In the genomic region with DNA sequence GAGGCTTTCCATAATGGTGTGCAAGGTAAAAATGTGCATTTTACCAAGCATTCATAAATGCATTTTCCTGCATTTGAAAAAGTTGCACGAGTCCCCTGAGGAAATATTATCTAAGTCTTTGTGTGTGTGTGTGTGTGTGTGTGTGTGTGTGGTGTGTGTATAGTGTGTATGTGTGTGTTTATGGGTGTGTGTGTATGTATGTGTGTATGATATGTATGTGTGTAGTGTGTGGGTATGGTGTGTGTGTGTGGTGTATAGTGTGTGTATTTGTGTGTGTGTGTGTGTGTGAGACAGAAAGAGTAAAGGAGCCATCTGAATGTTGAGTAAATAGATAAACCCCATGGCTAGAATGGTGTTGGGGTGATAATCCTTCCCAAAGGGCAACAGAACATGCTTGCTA, we compare ENCODE assay signal across 2 cellular contexts.
TF ChIP-seq lines count a peak whose summit lies in the region.

No MANE protein-coding gene starts in this region.

TF ChIP-seq in IMR-90, 13 proteins besides CTCF, POLR2A, EP300 and RAD21:
- TF ChIP-seq, protein P1, sequence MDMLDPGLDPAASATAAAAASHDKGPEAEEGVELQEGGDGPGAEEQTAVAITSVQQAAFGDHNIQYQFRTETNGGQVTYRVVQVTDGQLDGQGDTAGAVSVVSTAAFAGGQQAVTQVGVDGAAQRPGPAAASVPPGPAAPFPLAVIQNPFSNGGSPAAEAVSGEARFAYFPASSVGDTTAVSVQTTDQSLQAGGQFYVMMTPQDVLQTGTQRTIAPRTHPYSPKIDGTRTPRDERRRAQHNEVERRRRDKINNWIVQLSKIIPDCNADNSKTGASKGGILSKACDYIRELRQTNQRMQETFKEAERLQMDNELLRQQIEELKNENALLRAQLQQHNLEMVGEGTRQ (IDR thresholded peaks at IDR 0.05; ENCODE audit: low read depth, low read length): no peak
- TF ChIP-seq MXI1 (IDR thresholded peaks at IDR 0.05; ENCODE audit: borderline replicate concordance, low read depth, low read length): no peak
- TF ChIP-seq, protein P2, sequence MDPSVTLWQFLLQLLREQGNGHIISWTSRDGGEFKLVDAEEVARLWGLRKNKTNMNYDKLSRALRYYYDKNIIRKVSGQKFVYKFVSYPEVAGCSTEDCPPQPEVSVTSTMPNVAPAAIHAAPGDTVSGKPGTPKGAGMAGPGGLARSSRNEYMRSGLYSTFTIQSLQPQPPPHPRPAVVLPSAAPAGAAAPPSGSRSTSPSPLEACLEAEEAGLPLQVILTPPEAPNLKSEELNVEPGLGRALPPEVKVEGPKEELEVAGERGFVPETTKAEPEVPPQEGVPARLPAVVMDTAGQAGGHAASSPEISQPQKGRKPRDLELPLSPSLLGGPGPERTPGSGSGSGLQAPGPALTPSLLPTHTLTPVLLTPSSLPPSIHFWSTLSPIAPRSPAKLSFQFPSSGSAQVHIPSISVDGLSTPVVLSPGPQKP (IDR thresholded peaks at IDR 0.05; ENCODE audit: borderline replicate concordance, low read depth, low read length): no peak
- no peak for TF ChIP-seq BHLHE40 (IDR thresholded peaks at IDR 0.05; ENCODE audit: low read depth, low read length)
- no peak for TF ChIP-seq RFX5 (IDR thresholded peaks at IDR 0.05; ENCODE audit: low read depth, low read length)
TF ChIP-seq in IMR-90: peak in this region for 0.

TF ChIP-seq in K562, 482 proteins besides CTCF, POLR2A, EP300 and RAD21 (continues in another document):
- TF ChIP-seq MEIS2 (IDR thresholded peaks at IDR 0.05; ENCODE audit: partially characterized antibody): no peak
- TF ChIP-seq EWSR1 (IDR thresholded peaks at IDR 0.05; ENCODE audit: borderline replicate concordance, low read depth, partially characterized antibody): no peak
- no peak for TF ChIP-seq RBM17 (IDR thresholded peaks at IDR 0.05; ENCODE audit: borderline replicate concordance, low read depth, low read length)
- TF ChIP-seq NONO (IDR thresholded peaks at IDR 0.05; ENCODE audit: low read depth in 2 of 2, low read length in 1 of 2): no peak
- peak; percentile 23 for TF ChIP-seq ARHGAP35 (IDR thresholded peaks at IDR 0.05; ENCODE audit: partially characterized antibody)
- no peak for TF ChIP-seq ZFP30 (CRISPR knock-in tag; IDR thresholded peaks at IDR 0.05; ENCODE audit: borderline replicate concordance)
- TF ChIP-seq, protein P3, sequence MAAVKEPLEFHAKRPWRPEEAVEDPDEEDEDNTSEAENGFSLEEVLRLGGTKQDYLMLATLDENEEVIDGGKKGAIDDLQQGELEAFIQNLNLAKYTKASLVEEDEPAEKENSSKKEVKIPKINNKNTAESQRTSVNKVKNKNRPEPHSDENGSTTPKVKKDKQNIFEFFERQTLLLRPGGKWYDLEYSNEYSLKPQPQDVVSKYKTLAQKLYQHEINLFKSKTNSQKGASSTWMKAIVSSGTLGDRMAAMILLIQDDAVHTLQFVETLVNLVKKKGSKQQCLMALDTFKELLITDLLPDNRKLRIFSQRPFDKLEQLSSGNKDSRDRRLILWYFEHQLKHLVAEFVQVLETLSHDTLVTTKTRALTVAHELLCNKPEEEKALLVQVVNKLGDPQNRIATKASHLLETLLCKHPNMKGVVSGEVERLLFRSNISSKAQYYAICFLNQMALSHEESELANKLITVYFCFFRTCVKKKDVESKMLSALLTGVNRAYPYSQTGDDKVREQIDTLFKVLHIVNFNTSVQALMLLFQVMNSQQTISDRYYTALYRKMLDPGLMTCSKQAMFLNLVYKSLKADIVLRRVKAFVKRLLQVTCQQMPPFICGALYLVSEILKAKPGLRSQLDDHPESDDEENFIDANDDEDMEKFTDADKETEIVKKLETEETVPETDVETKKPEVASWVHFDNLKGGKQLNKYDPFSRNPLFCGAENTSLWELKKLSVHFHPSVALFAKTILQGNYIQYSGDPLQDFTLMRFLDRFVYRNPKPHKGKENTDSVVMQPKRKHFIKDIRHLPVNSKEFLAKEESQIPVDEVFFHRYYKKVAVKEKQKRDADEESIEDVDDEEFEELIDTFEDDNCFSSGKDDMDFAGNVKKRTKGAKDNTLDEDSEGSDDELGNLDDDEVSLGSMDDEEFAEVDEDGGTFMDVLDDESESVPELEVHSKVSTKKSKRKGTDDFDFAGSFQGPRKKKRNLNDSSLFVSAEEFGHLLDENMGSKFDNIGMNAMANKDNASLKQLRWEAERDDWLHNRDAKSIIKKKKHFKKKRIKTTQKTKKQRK (IDR thresholded peaks at IDR 0.05; ENCODE audit: borderline replicate concordance, low read depth, low read length): no peak
- TF ChIP-seq HNRNPH1 (optimal IDR thresholded peaks at IDR 0.05; ENCODE audit: low read depth, low read length): no peak
- TF ChIP-seq, protein P4, sequence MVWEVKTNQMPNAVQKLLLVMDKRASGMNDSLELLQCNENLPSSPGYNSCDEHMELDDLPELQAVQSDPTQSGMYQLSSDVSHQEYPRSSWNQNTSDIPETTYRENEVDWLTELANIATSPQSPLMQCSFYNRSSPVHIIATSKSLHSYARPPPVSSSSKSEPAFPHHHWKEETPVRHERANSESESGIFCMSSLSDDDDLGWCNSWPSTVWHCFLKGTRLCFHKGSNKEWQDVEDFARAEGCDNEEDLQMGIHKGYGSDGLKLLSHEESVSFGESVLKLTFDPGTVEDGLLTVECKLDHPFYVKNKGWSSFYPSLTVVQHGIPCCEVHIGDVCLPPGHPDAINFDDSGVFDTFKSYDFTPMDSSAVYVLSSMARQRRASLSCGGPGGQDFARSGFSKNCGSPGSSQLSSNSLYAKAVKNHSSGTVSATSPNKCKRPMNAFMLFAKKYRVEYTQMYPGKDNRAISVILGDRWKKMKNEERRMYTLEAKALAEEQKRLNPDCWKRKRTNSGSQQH (CRISPR knock-in tag; IDR thresholded peaks at IDR 0.05): peak; percentile 83; the same call in 1 of the 2 replicates
- no peak for TF ChIP-seq ZNF232 (CRISPR knock-in tag; IDR thresholded peaks at IDR 0.05)
- TF ChIP-seq, protein P5, sequence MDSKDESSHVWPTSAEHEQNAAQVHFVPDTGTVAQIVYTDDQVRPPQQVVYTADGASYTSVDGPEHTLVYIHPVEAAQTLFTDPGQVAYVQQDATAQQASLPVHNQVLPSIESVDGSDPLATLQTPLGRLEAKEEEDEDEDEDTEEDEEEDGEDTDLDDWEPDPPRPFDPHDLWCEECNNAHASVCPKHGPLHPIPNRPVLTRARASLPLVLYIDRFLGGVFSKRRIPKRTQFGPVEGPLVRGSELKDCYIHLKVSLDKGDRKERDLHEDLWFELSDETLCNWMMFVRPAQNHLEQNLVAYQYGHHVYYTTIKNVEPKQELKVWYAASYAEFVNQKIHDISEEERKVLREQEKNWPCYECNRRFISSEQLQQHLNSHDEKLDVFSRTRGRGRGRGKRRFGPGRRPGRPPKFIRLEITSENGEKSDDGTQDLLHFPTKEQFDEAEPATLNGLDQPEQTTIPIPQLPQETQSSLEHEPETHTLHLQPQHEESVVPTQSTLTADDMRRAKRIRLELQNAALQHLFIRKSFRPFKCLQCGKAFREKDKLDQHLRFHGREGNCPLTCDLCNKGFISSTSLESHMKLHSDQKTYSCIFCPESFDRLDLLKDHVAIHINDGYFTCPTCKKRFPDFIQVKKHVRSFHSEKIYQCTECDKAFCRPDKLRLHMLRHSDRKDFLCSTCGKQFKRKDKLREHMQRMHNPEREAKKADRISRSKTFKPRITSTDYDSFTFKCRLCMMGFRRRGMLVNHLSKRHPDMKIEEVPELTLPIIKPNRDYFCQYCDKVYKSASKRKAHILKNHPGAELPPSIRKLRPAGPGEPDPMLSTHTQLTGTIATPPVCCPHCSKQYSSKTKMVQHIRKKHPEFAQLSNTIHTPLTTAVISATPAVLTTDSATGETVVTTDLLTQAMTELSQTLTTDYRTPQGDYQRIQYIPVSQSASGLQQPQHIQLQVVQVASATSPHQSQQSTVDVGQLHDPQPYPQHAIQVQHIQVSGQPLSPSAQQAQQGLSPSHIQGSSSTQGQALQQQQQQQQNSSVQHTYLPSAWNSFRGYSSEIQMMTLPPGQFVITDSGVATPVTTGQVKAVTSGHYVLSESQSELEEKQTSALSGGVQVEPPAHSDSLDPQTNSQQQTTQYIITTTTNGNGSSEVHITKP (IDR thresholded peaks at IDR 0.05; ENCODE audit: partially characterized antibody): no peak
- no peak for TF ChIP-seq TAF9B (IDR thresholded peaks at IDR 0.05; ENCODE audit: partially characterized antibody)
- TF ChIP-seq JUN (IDR thresholded peaks at IDR 0.05; ENCODE audit: borderline replicate concordance, low read depth, low read length): no peak
- no peak for TF ChIP-seq JUN (CRISPR knock-in tag; IDR thresholded peaks at IDR 0.05; ENCODE audit: borderline replicate concordance)
- TF ChIP-seq ZNF583 (CRISPR knock-in tag; IDR thresholded peaks at IDR 0.05): no peak
- TF ChIP-seq, protein P6, sequence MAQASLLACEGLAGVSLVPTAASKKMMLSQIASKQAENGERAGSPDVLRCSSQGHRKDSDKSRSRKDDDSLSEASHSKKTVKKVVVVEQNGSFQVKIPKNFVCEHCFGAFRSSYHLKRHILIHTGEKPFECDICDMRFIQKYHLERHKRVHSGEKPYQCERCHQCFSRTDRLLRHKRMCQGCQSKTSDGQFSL (CRISPR knock-in tag; IDR thresholded peaks at IDR 0.05): no peak
- TF ChIP-seq, protein P6 (tag; IDR thresholded peaks at IDR 0.05): no peak
- 0 out of 2 replicates have a peak, but pooled peaks have one; percentile 43 for TF ChIP-seq LARP7 (IDR thresholded peaks at IDR 0.05)
- no peak for TF ChIP-seq DIDO1 (tag; IDR thresholded peaks at IDR 0.05; ENCODE audit: low read depth)
- no peak for TF ChIP-seq ZNF444 (CRISPR knock-in tag; IDR thresholded peaks at IDR 0.05)
- TF ChIP-seq CHD4 (IDR thresholded peaks at IDR 0.05; ENCODE audit: insufficient read depth, insufficient replicate concordance, low read depth, low read length, poor library complexity, severe bottlenecking): no peak
- TF ChIP-seq U2AF2 (optimal IDR thresholded peaks at IDR 0.05; ENCODE audit: low read depth, low read length): no peak
- TF ChIP-seq, protein P7, sequence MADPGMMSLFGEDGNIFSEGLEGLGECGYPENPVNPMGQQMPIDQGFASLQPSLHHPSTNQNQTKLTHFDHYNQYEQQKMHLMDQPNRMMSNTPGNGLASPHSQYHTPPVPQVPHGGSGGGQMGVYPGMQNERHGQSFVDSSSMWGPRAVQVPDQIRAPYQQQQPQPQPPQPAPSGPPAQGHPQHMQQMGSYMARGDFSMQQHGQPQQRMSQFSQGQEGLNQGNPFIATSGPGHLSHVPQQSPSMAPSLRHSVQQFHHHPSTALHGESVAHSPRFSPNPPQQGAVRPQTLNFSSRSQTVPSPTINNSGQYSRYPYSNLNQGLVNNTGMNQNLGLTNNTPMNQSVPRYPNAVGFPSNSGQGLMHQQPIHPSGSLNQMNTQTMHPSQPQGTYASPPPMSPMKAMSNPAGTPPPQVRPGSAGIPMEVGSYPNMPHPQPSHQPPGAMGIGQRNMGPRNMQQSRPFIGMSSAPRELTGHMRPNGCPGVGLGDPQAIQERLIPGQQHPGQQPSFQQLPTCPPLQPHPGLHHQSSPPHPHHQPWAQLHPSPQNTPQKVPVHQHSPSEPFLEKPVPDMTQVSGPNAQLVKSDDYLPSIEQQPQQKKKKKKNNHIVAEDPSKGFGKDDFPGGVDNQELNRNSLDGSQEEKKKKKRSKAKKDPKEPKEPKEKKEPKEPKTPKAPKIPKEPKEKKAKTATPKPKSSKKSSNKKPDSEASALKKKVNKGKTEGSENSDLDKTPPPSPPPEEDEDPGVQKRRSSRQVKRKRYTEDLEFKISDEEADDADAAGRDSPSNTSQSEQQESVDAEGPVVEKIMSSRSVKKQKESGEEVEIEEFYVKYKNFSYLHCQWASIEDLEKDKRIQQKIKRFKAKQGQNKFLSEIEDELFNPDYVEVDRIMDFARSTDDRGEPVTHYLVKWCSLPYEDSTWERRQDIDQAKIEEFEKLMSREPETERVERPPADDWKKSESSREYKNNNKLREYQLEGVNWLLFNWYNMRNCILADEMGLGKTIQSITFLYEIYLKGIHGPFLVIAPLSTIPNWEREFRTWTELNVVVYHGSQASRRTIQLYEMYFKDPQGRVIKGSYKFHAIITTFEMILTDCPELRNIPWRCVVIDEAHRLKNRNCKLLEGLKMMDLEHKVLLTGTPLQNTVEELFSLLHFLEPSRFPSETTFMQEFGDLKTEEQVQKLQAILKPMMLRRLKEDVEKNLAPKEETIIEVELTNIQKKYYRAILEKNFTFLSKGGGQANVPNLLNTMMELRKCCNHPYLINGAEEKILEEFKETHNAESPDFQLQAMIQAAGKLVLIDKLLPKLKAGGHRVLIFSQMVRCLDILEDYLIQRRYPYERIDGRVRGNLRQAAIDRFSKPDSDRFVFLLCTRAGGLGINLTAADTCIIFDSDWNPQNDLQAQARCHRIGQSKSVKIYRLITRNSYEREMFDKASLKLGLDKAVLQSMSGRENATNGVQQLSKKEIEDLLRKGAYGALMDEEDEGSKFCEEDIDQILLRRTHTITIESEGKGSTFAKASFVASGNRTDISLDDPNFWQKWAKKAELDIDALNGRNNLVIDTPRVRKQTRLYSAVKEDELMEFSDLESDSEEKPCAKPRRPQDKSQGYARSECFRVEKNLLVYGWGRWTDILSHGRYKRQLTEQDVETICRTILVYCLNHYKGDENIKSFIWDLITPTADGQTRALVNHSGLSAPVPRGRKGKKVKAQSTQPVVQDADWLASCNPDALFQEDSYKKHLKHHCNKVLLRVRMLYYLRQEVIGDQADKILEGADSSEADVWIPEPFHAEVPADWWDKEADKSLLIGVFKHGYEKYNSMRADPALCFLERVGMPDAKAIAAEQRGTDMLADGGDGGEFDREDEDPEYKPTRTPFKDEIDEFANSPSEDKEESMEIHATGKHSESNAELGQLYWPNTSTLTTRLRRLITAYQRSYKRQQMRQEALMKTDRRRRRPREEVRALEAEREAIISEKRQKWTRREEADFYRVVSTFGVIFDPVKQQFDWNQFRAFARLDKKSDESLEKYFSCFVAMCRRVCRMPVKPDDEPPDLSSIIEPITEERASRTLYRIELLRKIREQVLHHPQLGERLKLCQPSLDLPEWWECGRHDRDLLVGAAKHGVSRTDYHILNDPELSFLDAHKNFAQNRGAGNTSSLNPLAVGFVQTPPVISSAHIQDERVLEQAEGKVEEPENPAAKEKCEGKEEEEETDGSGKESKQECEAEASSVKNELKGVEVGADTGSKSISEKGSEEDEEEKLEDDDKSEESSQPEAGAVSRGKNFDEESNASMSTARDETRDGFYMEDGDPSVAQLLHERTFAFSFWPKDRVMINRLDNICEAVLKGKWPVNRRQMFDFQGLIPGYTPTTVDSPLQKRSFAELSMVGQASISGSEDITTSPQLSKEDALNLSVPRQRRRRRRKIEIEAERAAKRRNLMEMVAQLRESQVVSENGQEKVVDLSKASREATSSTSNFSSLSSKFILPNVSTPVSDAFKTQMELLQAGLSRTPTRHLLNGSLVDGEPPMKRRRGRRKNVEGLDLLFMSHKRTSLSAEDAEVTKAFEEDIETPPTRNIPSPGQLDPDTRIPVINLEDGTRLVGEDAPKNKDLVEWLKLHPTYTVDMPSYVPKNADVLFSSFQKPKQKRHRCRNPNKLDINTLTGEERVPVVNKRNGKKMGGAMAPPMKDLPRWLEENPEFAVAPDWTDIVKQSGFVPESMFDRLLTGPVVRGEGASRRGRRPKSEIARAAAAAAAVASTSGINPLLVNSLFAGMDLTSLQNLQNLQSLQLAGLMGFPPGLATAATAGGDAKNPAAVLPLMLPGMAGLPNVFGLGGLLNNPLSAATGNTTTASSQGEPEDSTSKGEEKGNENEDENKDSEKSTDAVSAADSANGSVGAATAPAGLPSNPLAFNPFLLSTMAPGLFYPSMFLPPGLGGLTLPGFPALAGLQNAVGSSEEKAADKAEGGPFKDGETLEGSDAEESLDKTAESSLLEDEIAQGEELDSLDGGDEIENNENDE (IDR thresholded peaks at IDR 0.05; ENCODE audit: low read depth, low read length): no peak
- no peak for TF ChIP-seq KDM1A (IDR thresholded peaks at IDR 0.05)
- TF ChIP-seq NEUROD1 (IDR thresholded peaks at IDR 0.05; ENCODE audit: borderline replicate concordance, low read depth, low read length, partially characterized antibody): no peak
